ENCODE assay signal across 23 cellular contexts in the genomic region with DNA sequence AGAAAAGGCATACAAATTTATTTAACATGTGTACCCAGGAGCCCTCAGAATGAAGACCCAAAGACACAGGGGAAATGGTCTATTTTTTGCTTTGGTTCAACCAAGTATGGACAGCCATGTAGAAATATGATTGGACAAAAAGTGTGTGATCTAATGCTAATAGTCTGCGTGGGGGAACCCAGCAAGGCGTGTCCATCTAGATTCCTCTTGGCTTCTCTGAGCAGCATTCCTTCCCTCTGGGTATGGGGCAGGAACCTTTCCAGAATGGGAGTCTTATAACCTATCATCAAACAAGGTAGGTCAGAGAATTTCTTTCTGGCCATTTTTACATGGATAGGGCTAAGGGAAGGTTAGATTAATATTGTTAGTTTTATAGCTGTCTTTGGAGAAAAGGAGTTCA.
"Had no signal": no experiment of that assay in that cellular context is flagged by ENCODE, and none has a peak within 500 bp of the region (broad histone marks: within the 10 kb centered on the region; RNA-seq: fewer than 3 reads in every experiment).

No MANE protein-coding gene starts in this region.

- H3K9ac ChIP-seq: parathyroid adenoma had no signal

- H3K27ac ChIP-seq: esophagus squamous epithelium, lower lobe of right lung, neutrophil, parathyroid adenoma, right lobe of liver, suprapubic skin, transverse colon had no signal

- H3K4me1 Mint-ChIP-seq: natural killer cell; neural crest cell; stimulated activated naive CD8-positive, alpha-beta T cell treated with anti-CD3 and anti-CD28 coated beads, Interleukin-15, amount 100 ng/mL, for 72 hours had no signal

- H3K36me3 ChIP-seq: esophagus squamous epithelium, lower lobe of right lung, neutrophil, right lobe of liver, suprapubic skin, transverse colon had no signal

- H3K4me3 Mint-ChIP-seq: effector memory CD8-positive, alpha-beta T cell; natural killer cell; neural crest cell; stimulated activated naive CD8-positive, alpha-beta T cell treated with anti-CD3 and anti-CD28 coated beads, Interleukin-15, amount 100 ng/mL, for 72 hours had no signal

- DNase-seq: cortex of kidney; effector memory CD8-positive, alpha-beta T cell; erythroblast; esophagus squamous epithelium; foreskin melanocyte; hypothalamus; left ventricle myocardium superior; lower lobe of right lung; natural killer cell; right lobe of liver; stimulated activated CD4-positive, alpha-beta T cell treated with anti-CD3 and anti-CD28 coated beads, Interleukin-12 subunit alpha, Interleukin-12 subunit beta, amount 100 ng/mL, for 4 hours; stimulated activated CD4-positive, alpha-beta T cell treated with anti-CD3 and anti-CD28 coated beads, Interleukin-1b, Interleukin-23, amount 100 ng/mL, for 48 hours; stimulated activated CD4-positive, alpha-beta T cell treated with anti-CD3 and anti-CD28 coated beads, Interleukin-4, amount 100 ng/mL, for 1 hour; stimulated activated CD8-positive, alpha-beta memory T cell treated with anti-CD3 and anti-CD28 coated beads, Interleukin-4, amount 100 ng/mL, for 48 hours; stimulated activated naive CD4-positive, alpha-beta T cell; stimulated activated naive CD8-positive, alpha-beta T cell treated with anti-CD3 and anti-CD28 coated beads, Interleukin-15, amount 100 ng/mL, for 72 hours; transverse colon had no signal

- H3K9me3 ChIP-seq: neutrophil, right lobe of liver had no signal

- H3K27me3 ChIP-seq: esophagus squamous epithelium, neutrophil, right lobe of liver, suprapubic skin, transverse colon had no signal

- H3K4me3 ChIP-seq: esophagus squamous epithelium, lower lobe of right lung, right lobe of liver, smooth muscle cell, suprapubic skin, transverse colon had no signal

- H3K4me1 ChIP-seq: esophagus squamous epithelium, lower lobe of right lung, parathyroid adenoma, right lobe of liver, suprapubic skin, transverse colon had no signal

- H3K27me3 Mint-ChIP-seq: effector memory CD8-positive, alpha-beta T cell; progenitor cell of endocrine pancreas; stimulated activated naive CD8-positive, alpha-beta T cell treated with anti-CD3 and anti-CD28 coated beads, Interleukin-15, amount 100 ng/mL, for 72 hours had no signal

- ATAC-seq: effector memory CD8-positive, alpha-beta T cell; left ventricle myocardium superior; lower lobe of right lung; natural killer cell; right lobe of liver; stimulated activated naive CD8-positive, alpha-beta T cell treated with anti-CD3 and anti-CD28 coated beads, Interleukin-15, amount 100 ng/mL, for 72 hours had no signal

- H3K27ac Mint-ChIP-seq: effector memory CD8-positive, alpha-beta T cell; natural killer cell; progenitor cell of endocrine pancreas; stimulated activated naive CD8-positive, alpha-beta T cell treated with anti-CD3 and anti-CD28 coated beads, Interleukin-15, amount 100 ng/mL, for 72 hours had no signal
